ENCODE assay signal across 1 cellular context in genomic region chr5:180790524-180790923, GRCh38.
TF ChIP-seq lines count a peak whose summit lies in the region.

No MANE protein-coding gene starts in this region.

TF ChIP-seq in HCT116, 20 proteins besides CTCF, POLR2A, EP300 and RAD21:
- TF ChIP-seq EGR1 (IDR thresholded peaks at IDR 0.05; ENCODE audit: low read depth) (no peak), SRF (IDR thresholded peaks at IDR 0.05; ENCODE audit: low read depth) (no peak), EZH2 (IDR thresholded peaks at IDR 0.05) (no peak), MAX (IDR thresholded peaks at IDR 0.05) (no peak), FOSL1 (IDR thresholded peaks at IDR 0.05; ENCODE audit: low read depth) (no peak), ZFX (IDR thresholded peaks at IDR 0.05) (no peak), TCF7L2 (IDR thresholded peaks at IDR 0.05; ENCODE audit: borderline replicate concordance, extremely low read depth, insufficient read depth, insufficient read length) (no peak), ATF3 (IDR thresholded peaks at IDR 0.05) (no peak), YY1 (IDR thresholded peaks at IDR 0.05; ENCODE audit: extremely low read depth, insufficient replicate concordance, low read depth, low read length) (no peak), POLR2AphosphoS5 (IDR thresholded peaks at IDR 0.05; ENCODE audit: low read depth, low read length) (no peak), ELF1 (IDR thresholded peaks at IDR 0.05; ENCODE audit: borderline replicate concordance, low read depth) (no peak), JUND (IDR thresholded peaks at IDR 0.05) (no peak), ZBTB33 (IDR thresholded peaks at IDR 0.05; ENCODE audit: extremely low read depth, insufficient replicate concordance, low read length) (no peak), EZH2phosphoT487 (IDR thresholded peaks at IDR 0.05; ENCODE audit: borderline replicate concordance) (no peak), CEBPB (IDR thresholded peaks at IDR 0.05; ENCODE audit: low read depth) (no peak), ZNF274 (IDR thresholded peaks at IDR 0.05; ENCODE audit: low read depth, low read length) (no peak), CBX3 (IDR thresholded peaks at IDR 0.05; ENCODE audit: low read depth) (no peak), SIN3A (IDR thresholded peaks at IDR 0.05; ENCODE audit: low read depth) (no peak), SP1 (IDR thresholded peaks at IDR 0.05; ENCODE audit: low read depth) (no peak), REST (IDR thresholded peaks at IDR 0.05; ENCODE audit: low read depth) (no peak)
